ENCODE assay signal across 17 cellular contexts in genomic region chr9:135649508-135649907, GRCh38. TPM values are rescaled to one million over a fixed set of nuclear protein-coding genes. Genes with fewer than 3 reads are reported as not detected.
A peak's percentile ranks its signal among the peaks of the same experiment; 100 is the strongest.
DNase-seq lines count a peak whose midpoint lies in the region; ATAC-seq and TF ChIP-seq lines count a peak whose summit lies in the region.
"Had no signal": no experiment of that assay in that cellular context is flagged by ENCODE, and none has a peak within 500 bp of the region (broad histone marks: within the 10 kb centered on the region; RNA-seq: fewer than 3 reads in every experiment).

No MANE protein-coding gene starts in this region.

- WGBS in HUES64 = 73% methylated on average over 1 of the region's 2 CpGs
- 41% methylated on average over 2 of the region's 2 CpGs for WGBS in hepatocyte (ENCODE audit: low lambda C conversion rate, missing lambda C conversion rate)
- 19% methylated on average over 2 of the region's 2 CpGs for WGBS in smooth muscle cell (ENCODE audit: low lambda C conversion rate)

- H3K79me2 ChIP-seq in GM23338 (replicated peaks; ENCODE audit: insufficient read depth) (no peaks in the 10 kb centered on the region), hepatocyte (peaks cover 9% of the 10 kb centered on the region), smooth muscle cell (ENCODE audit: low read depth) (peaks cover 59% of the 10 kb centered on the region)

- H3K27me3 Mint-ChIP-seq in GM23338 (ENCODE audit: insufficient read depth, low read depth, poor library complexity) = peaks cover 16% of the 10 kb centered on the region

- H3K9me3 ChIP-seq in HUES64 (ENCODE audit: insufficient read depth, low read depth, low read length) (peaks cover 94% of the 10 kb centered on the region), hepatocyte (ENCODE audit: low read depth) (no peaks in the 10 kb centered on the region), smooth muscle cell (replicated peaks; ENCODE audit: low read depth) (no peaks in the 10 kb centered on the region)

- H4K20me1 ChIP-seq in GM23338 (replicated peaks; ENCODE audit: insufficient read depth) = no peaks in the 10 kb centered on the region
- no peaks in the 10 kb centered on the region for H4K20me1 ChIP-seq in hepatocyte (ENCODE audit: insufficient read depth, poor library complexity, severe bottlenecking)
- H4K20me1 ChIP-seq in smooth muscle cell (ENCODE audit: low read depth) = peaks cover 83% of the 10 kb centered on the region

- peaks cover 13% of the 10 kb centered on the region for H3K36me3 ChIP-seq in GM23338 (ENCODE audit: insufficient read depth)
- H3K36me3 ChIP-seq in HUES64 (ENCODE audit: insufficient read depth, low read length) = no peaks in the 10 kb centered on the region
- no peaks in the 10 kb centered on the region for H3K36me3 ChIP-seq in hepatocyte (replicated peaks; ENCODE audit: insufficient read depth, low read depth)
- H3K36me3 ChIP-seq in smooth muscle cell (ENCODE audit: low read depth) = no peaks in the 10 kb centered on the region

- no peaks in the 10 kb centered on the region for H3K9me2 ChIP-seq in GM23338 (ENCODE audit: insufficient read depth)
- no peaks in the 10 kb centered on the region for H3K9me2 ChIP-seq in hepatocyte (replicated peaks; ENCODE audit: insufficient read depth)

- 0 out of 2 replicates have a peak overlapping the region, but pooled peaks have one; percentile 3 for H3K4me2 ChIP-seq in GM23338
- peak overlapping the region; percentile 69 for H3K4me2 ChIP-seq in hepatocyte
- peak overlapping the region; percentile 87 for H3K4me2 ChIP-seq in smooth muscle cell

- DNase-seq in GM23338 (ENCODE audit: low spot score) = no peak
- no peak for DNase-seq in hepatocyte (ENCODE audit: low spot score)
- no peak for DNase-seq in smooth muscle cell (lab: John Stamatoyannopoulos, UW; ENCODE audit: unreplicated experiment)
- no peak for DNase-seq in NCI-H1048 (lab: John Stamatoyannopoulos, UW)
- no peak for DNase-seq in omental fat pad (ENCODE audit: low spot score)
- DNase-seq: Caco-2; CD8-positive, alpha-beta T cell; DND-41; GDM1 had no signal

- TF ChIP-seq CTCF in GM23338 (conservative IDR thresholded peaks at IDR 0.05; ENCODE audit: low read depth in 2 of 2) (no peak), hepatocyte (IDR thresholded peaks at IDR 0.05; ENCODE audit: poor library complexity) (no peak), smooth muscle cell (IDR thresholded peaks at IDR 0.05; ENCODE audit: borderline replicate concordance, insufficient read depth, poor library complexity, severe bottlenecking) (no peak), omental fat pad (IDR thresholded peaks at IDR 0.05) (no peak)

- peaks cover 98% of the 10 kb centered on the region for H3K9me3 Mint-ChIP-seq in GM23338

- peaks cover 3% of the 10 kb centered on the region; the same call in 1 of the 3 replicates for H3K4me1 Mint-ChIP-seq in GM23338
- H3K4me1 Mint-ChIP-seq: CD14-positive monocyte had no signal

- ATAC-seq in GM23338 = peak; percentile 64
- ATAC-seq in GM18909 (IDR thresholded peaks at IDR 0.05; ENCODE audit: poor library complexity, unreplicated experiment) = no peak
- no peak for ATAC-seq in omental fat pad (ENCODE audit: low FRiP score)
- ATAC-seq: CD8-positive, alpha-beta T cell; K562 had no signal

- H3K4me3 ChIP-seq in GM23338 (0 out of 2 replicates have a peak overlapping the region, but pooled peaks have one; percentile 3), HUES64 (ENCODE audit: low read length) (no peak overlapping the region), hepatocyte (no peak overlapping the region), smooth muscle cell (peak overlapping the region; percentile 54)
- H3K4me3 ChIP-seq: K562 had no signal

- no peak overlapping the region for H2AFZ ChIP-seq in GM23338
- no peak overlapping the region for H2AFZ ChIP-seq in hepatocyte
- H2AFZ ChIP-seq in smooth muscle cell (ENCODE audit: low read depth) = no peak overlapping the region

- H3K4me1 ChIP-seq in GM23338 (ENCODE audit: insufficient read depth) (no peaks in the 10 kb centered on the region), HUES64 (ENCODE audit: insufficient read depth, low read length) (no peaks in the 10 kb centered on the region), hepatocyte (ENCODE audit: insufficient read depth) (peaks cover 16% of the 10 kb centered on the region), smooth muscle cell (ENCODE audit: low read depth) (peaks cover 49% of the 10 kb centered on the region)

- H3K4me3 Mint-ChIP-seq in GM23338 = no peak overlapping the region
- H3K4me3 Mint-ChIP-seq: CD14-positive monocyte; CD8-positive, alpha-beta T cell had no signal

- H3K36me3 Mint-ChIP-seq in GM23338 (ENCODE audit: low read depth) = peaks cover 80% of the 10 kb centered on the region
- H3K36me3 Mint-ChIP-seq: CD14-positive monocyte; CD8-positive, alpha-beta T cell had no signal

- H3K27ac ChIP-seq in GM23338 (ENCODE audit: low read depth) (no peak overlapping the region), HUES64 (ENCODE audit: low read depth, low read length) (peak overlapping the region; percentile 67; the same call in 1 of the 2 replicates), hepatocyte (peak overlapping the region; percentile 67), smooth muscle cell (ENCODE audit: low read depth) (peak overlapping the region; percentile 37)
- H3K27ac ChIP-seq: 22Rv1 had no signal

- H3F3A ChIP-seq in GM23338 (replicated peaks; ENCODE audit: low read depth) = no peaks in the 10 kb centered on the region
- H3F3A ChIP-seq in smooth muscle cell (ENCODE audit: low read depth) = no peaks in the 10 kb centered on the region

- H3K27ac Mint-ChIP-seq in GM23338 = no peak overlapping the region
- H3K27ac Mint-ChIP-seq: CD14-positive monocyte; CD8-positive, alpha-beta T cell had no signal

- H3K27me3 ChIP-seq in GM23338 (ENCODE audit: insufficient read depth) = no peaks in the 10 kb centered on the region
- H3K27me3 ChIP-seq in HUES64 (ENCODE audit: insufficient read depth, low read length) = no peaks in the 10 kb centered on the region
- H3K27me3 ChIP-seq in hepatocyte = no peaks in the 10 kb centered on the region
- no peaks in the 10 kb centered on the region for H3K27me3 ChIP-seq in smooth muscle cell (ENCODE audit: low read depth)

- no peak overlapping the region for H3K9ac ChIP-seq in HUES64 (ENCODE audit: low read depth, low read length)
- peak overlapping the region; percentile 9 for H3K9ac ChIP-seq in smooth muscle cell (ENCODE audit: low read depth)

TF ChIP-seq in GM23338, 12 proteins besides CTCF, POLR2A, EP300 and RAD21 (continues in another document):
- TF ChIP-seq EZH2 (IDR thresholded peaks at IDR 0.05; ENCODE audit: low read depth, unreplicated experiment) = no peak

RNA-seq across cellular contexts. Expression of gene GLT6D1, which starts 10.2 kb away (rescaled TPM):
- not detected in 2 replicates for total RNA-seq in GM23338 (2014; rRNA removed; shearing (Covaris generic))
- polyA plus RNA-seq in GM23338 (2016; fragmentation: Nextera tagmentation; extraction: Ambion mirVana) (not detected in 2 replicates), hepatocyte (not detected in 2 replicates), smooth muscle cell (not detected in 2 replicates)
- polyA plus RNA-seq in HUES64 (2013, experiment 1 of 2) = not detected
- not detected for polyA plus RNA-seq in HUES64 (2013, experiment 2 of 2)
- total RNA-seq in hepatocyte (0.20 TPM in 2 replicates), smooth muscle cell (not detected in 2 replicates), omental fat pad (not detected)
- total RNA-seq: A673; Caco-2; CD8-positive, alpha-beta T cell; HT1080; K562 had no signal
- polyA plus RNA-seq: BJ, CD14-positive monocyte, K562 had no signal

RNA-seq across cellular contexts. Expression of gene LCN9, which starts 13.6 kb away (rescaled TPM):
- total RNA-seq in GM23338 (2014; rRNA removed; shearing (Covaris generic)) = not detected in 2 replicates
- not detected in 2 replicates for polyA plus RNA-seq in GM23338 (2016; fragmentation: Nextera tagmentation; extraction: Ambion mirVana)
- not detected for polyA plus RNA-seq in HUES64 (2013, experiment 1 of 2)
- polyA plus RNA-seq in HUES64 (2013, experiment 2 of 2) = not detected
- 2.2 and 2.6 TPM in 2 replicates for total RNA-seq in hepatocyte
- 13.4 and 21.6 TPM in 2 replicates for polyA plus RNA-seq in hepatocyte
- total RNA-seq in smooth muscle cell = 15.6 and 22.0 TPM in 2 replicates
- polyA plus RNA-seq in smooth muscle cell = 20.8 and 45.2 TPM in 2 replicates
- 1 to 10 TPM in 1 of 4 donors, not detected in 3; 1.4 TPM for total RNA-seq in omental fat pad
- total RNA-seq: A673; Caco-2; CD8-positive, alpha-beta T cell; HT1080; K562 had no signal
- polyA plus RNA-seq: BJ, CD14-positive monocyte, K562 had no signal

RNA-seq across cellular contexts. Expression of gene SOHLH1, which starts 49.8 kb away (rescaled TPM):
- total RNA-seq in GM23338 (2014; rRNA removed; shearing (Covaris generic)) = 0.21 TPM in 1 of 2 replicates, not detected in the other
- polyA plus RNA-seq in GM23338 (2016; fragmentation: Nextera tagmentation; extraction: Ambion mirVana) (not detected in 2 replicates), hepatocyte (not detected in 2 replicates), smooth muscle cell (not detected in 2 replicates)
- polyA plus RNA-seq in HUES64 (2013, experiment 1 of 2) = not detected
- not detected for polyA plus RNA-seq in HUES64 (2013, experiment 2 of 2)
- total RNA-seq in hepatocyte (not detected in 2 replicates), smooth muscle cell (not detected in 2 replicates), omental fat pad (not detected)
- total RNA-seq: A673; CD8-positive, alpha-beta T cell; HT1080 had no signal
- polyA plus RNA-seq: BJ, CD14-positive monocyte had no signal

RNA-seq across cellular contexts. Expression of gene KCNT1, which starts 52.5 kb away (rescaled TPM):
- 0.12 and 0.28 TPM in 2 replicates for total RNA-seq in GM23338 (2014; rRNA removed; shearing (Covaris generic))
- polyA plus RNA-seq in GM23338 (2016; fragmentation: Nextera tagmentation; extraction: Ambion mirVana) (0.05 TPM in 2 replicates), hepatocyte (0.27 TPM in 1 of 2 replicates, not detected in the other), smooth muscle cell (0.30 TPM in 1 of 2 replicates, not detected in the other)
- polyA plus RNA-seq in HUES64 (2013, experiment 1 of 2) = 0.05 TPM
- not detected for polyA plus RNA-seq in HUES64 (2013, experiment 2 of 2)
- total RNA-seq in hepatocyte (0.40 TPM in 1 of 2 replicates, not detected in the other), smooth muscle cell (not detected in 2 replicates), omental fat pad (under 1 TPM in 2 of 4 donors, not detected in 2; 0.24 to 0.95 TPM)
- total RNA-seq: A673; CD8-positive, alpha-beta T cell; HT1080 had no signal
- polyA plus RNA-seq: BJ, CD14-positive monocyte, K562 had no signal

Comparison
In these comparisons a context has a peak if more than half of its experiments do, and no peak if none do; other contexts are left out.
1. H3K4me2 ChIP-seq: peak in every context shown above with its lines; median percentile 87 in smooth muscle cell; 69 in hepatocyte; 3 in GM23338.
2. H3K4me3 ChIP-seq: peak in GM23338 (single experiment) and smooth muscle cell (single experiment); none in HUES64 (single experiment) and hepatocyte (single experiment).